In the genomic region with DNA sequence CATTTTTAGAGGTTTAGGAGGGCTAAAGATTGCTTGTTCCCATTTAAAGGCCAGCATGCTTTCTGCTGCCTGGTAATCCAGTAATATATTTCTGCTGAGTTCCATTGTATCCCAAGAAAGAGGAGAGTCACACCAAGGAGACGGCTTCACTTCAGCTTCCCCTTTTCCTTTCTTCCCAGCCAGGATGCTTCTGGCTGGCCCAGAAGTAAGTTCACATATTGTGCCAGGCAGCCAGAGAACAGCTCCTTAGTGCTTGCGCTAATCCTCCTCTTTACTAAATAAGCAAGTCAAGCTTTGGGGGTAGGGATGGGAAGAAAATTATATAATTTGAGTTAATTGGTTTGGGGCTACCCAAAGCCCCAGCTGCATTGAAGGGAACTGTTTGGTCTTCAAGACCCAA, we compare ENCODE assay signal across 25 cellular contexts.
"Had no signal": no experiment of that assay in that cellular context is flagged by ENCODE, and none has a peak within 500 bp of the region (broad histone marks: within the 10 kb centered on the region; RNA-seq: fewer than 3 reads in every experiment).

No MANE protein-coding gene starts in this region.

- H3K9me3 Mint-ChIP-seq: activated naive CD4-positive, alpha-beta T cell treated with anti-CD3 and anti-CD28 coated beads, Interleukin-2, amount 50 U/mL, for 24 hours; T-cell had no signal

- H3K27ac Mint-ChIP-seq: activated CD8-positive, alpha-beta T cell treated with anti-CD3 and anti-CD28 coated beads, Interleukin-2, amount 10 ng/mL, durations not matched to agents 7 days and 5 days; activated naive CD4-positive, alpha-beta T cell treated with anti-CD3 and anti-CD28 coated beads, Interleukin-2, amount 50 U/mL, for 24 hours; T-cell had no signal

- ATAC-seq: activated CD4-positive, CD25-positive, alpha-beta regulatory T cell treated with anti-CD3 and anti-CD28 coated beads, Interleukin-2, amount 50 U/mL, for 24 hours; activated CD8-positive, alpha-beta T cell treated with anti-CD3 and anti-CD28 coated beads, Interleukin-2, amount 10 ng/mL, durations not matched to agents 7 days and 5 days; PC-3; T-cell had no signal

- H3K4me3 Mint-ChIP-seq: activated CD8-positive, alpha-beta T cell treated with anti-CD3 and anti-CD28 coated beads, Interleukin-2, amount 10 ng/mL, durations not matched to agents 7 days and 5 days; activated naive CD4-positive, alpha-beta T cell treated with anti-CD3 and anti-CD28 coated beads, Interleukin-2, amount 50 U/mL, for 24 hours; T-cell had no signal

- DNase-seq: activated CD4-positive, alpha-beta T cell treated with anti-CD3 and anti-CD28 coated beads for 48 hours; activated CD4-positive, alpha-beta T cell treated with anti-CD3 and anti-CD28 coated beads, Interleukin-2, amount 50 U/mL, for 4 hours; activated CD8-positive, alpha-beta memory T cell treated with anti-CD3 and anti-CD28 coated beads, Interleukin-2, amount 50 U/mL, for 48 hours; activated CD8-positive, alpha-beta T cell treated with anti-CD3 and anti-CD28 coated beads, Interleukin-2, amount 10 ng/mL, durations not matched to agents 7 days and 5 days; activated effector memory CD4-positive, alpha-beta T cell treated with Interleukin-2 at 50 U/mL for 16 hours; activated naive CD4-positive, alpha-beta T cell; activated T-cell treated with anti-CD3 and anti-CD28 coated beads, Interleukin-2, amount 50 U/mL, for 1 hour; aorta; central memory CD4-positive, alpha-beta T cell; IMR-90; KG1; NCI-H1048; NCI-H1694; NCI-H2029; NCI-H2107; NCI-H2171 treated with DMSO at 0.1 percent for 48 hours; NCI-H226; NCI-H526; NCI-H774; PC-3; SIG-M5; T-cell had no signal

- FAIRE-seq: bronchial epithelial cell had no signal

- H3K36me3 Mint-ChIP-seq: activated naive CD4-positive, alpha-beta T cell treated with anti-CD3 and anti-CD28 coated beads, Interleukin-2, amount 50 U/mL, for 24 hours; T-cell had no signal

- H3K27me3 Mint-ChIP-seq: activated naive CD4-positive, alpha-beta T cell treated with anti-CD3 and anti-CD28 coated beads, Interleukin-2, amount 50 U/mL, for 24 hours had no signal
